11 cellular contexts compared by ENCODE assay signal in the genomic region with DNA sequence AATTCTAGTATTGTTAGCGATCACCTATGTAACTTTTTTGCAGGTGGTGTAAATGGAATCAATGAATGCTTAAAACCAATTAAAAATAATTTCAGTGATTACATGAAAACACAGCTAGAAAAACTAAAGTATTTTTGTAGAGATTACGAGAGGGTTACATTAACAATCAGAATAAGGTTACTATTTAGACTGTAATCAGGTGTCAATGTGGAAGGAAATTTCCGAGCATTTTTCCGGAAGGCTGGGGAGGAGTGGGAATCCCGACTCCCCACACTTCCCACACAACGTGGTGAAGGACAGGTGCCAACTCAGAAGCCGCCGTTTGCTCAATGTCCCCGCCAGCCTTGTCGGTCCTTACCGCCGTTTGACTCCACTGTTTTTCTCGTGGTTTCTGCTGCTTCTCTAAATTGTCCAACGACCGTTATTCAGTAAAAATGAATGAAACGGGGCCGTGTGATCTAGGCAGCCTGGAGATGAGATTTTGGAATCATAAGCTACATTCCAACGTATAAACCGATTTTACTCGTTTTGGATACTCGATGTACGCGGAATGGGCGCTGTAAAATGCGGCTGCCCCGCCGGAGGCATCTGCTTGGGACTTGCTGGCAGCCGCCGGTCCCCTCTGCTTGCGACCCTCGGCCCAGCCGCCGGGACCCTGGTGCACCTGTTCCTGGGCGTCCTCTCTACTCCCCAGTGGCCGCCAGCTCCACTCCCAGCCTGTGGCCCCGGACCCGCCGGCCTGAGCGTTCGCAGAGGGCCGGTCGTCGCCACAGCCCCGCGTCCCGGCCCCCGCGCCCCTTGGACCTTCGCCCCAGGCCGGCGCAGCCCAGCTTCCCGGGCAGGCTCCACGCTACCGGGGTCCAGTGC. TPM values are rescaled to one million over a fixed set of nuclear protein-coding genes. Genes with fewer than 3 reads are reported as not detected.
A peak's percentile ranks its signal among the peaks of the same experiment; 100 is the strongest.
DNase-seq lines count a peak whose midpoint lies in the region; ATAC-seq, FAIRE-seq and TF ChIP-seq lines count a peak whose summit lies in the region.
"Not testable (repeated sequence)": the region's sequence is repeated elsewhere in the genome, so short reads cannot be mapped to it uniquely, and the experiment has no call there.
"Had no signal": no experiment of that assay in that cellular context is flagged by ENCODE, and none has a peak within 500 bp of the region (broad histone marks: within the 10 kb centered on the region; RNA-seq: fewer than 3 reads in every experiment).

No MANE protein-coding gene starts in this region.

- not testable (repeated sequence) for H3K14ac ChIP-seq in H1 (ENCODE audit: insufficient read length)

- not testable (repeated sequence) for H3K36me3 Mint-ChIP-seq in CD8-positive, alpha-beta memory T cell; T-helper 1 cell treated with Interleukin-12 subunit alpha and Interleukin-12 subunit beta and Interleukin-4 antibody, amounts not matched to agents 30 μg/mL and 1 μg/mL, for 36 hours (ENCODE audit: low read depth); activated T-helper 2 cell treated with anti-CD3 and anti-CD28 coated beads, Interferon-gamma antibody, Interleukin-2, Interleukin-4, amounts not matched to agents 10 μg/mL and 5 μg/mL and 100 μg/mL, durations not matched to agents 14 hours and 24 hours and 36 hours (ENCODE audit: low read depth); osteocyte (ENCODE audit: unreplicated experiment)

- not testable (repeated sequence) for H2AK5ac ChIP-seq in H1 (ENCODE audit: low read depth, low read length)

- H2BK20ac ChIP-seq in H1 (ENCODE audit: low read length), result not testable (repeated sequence)

- CTCF ChIA-PET in CD8-positive, alpha-beta memory T cell (lab: Charles Lee); H1 (lab: Charles Lee; ENCODE audit: partially characterized antibody): not testable (repeated sequence)

- H3K27ac ChIP-seq in CD8-positive, alpha-beta memory T cell (ENCODE audit: low read depth, low read length); H1 (ENCODE audit: low read depth, low read length); lower lobe of right lung; thymus (ENCODE audit: low read depth): not testable (repeated sequence)

- H3K56ac ChIP-seq in H1 (replicated peaks; ENCODE audit: insufficient read length, low read depth, low read length), result not testable (repeated sequence)

- not testable (repeated sequence) for H2BK15ac ChIP-seq in H1 (ENCODE audit: low read length)

- H3K18ac ChIP-seq in H1 (ENCODE audit: extremely low read depth, low read length), result not testable (repeated sequence)

- not testable (repeated sequence) for H4K8ac ChIP-seq in H1 (ENCODE audit: extremely low read depth, insufficient read depth, low read length)

- FAIRE-seq in H1 (lab: Jason Lieb, UNC), result not testable (repeated sequence)

- H3K4me1 ChIP-seq in CD8-positive, alpha-beta memory T cell (ENCODE audit: insufficient read depth, low read length); H1 (replicated peaks in 1 of 4; ENCODE audit: control insufficient read depth in 3 of 4, insufficient read depth in 4 of 4, low read length in 3 of 4); thymus (ENCODE audit: control insufficient read depth, insufficient read depth, low read length): not testable (repeated sequence)
- peaks cover 17% of the 10 kb centered on the region for H3K4me1 ChIP-seq in lower lobe of right lung

- DNase-seq in CD8-positive, alpha-beta memory T cell; activated T-helper 2 cell treated with anti-CD3 and anti-CD28 coated beads, Interferon-gamma antibody, Interleukin-2, Interleukin-4, amounts not matched to agents 10 μg/mL and 5 μg/mL and 100 μg/mL, durations not matched to agents 14 hours and 24 hours and 36 hours (ENCODE audit: low spot score); lower lobe of right lung; osteocyte (ENCODE audit: extremely low spot score, unreplicated experiment): not testable (repeated sequence)
- peak in 1 of 2 experiments; percentile 75 for DNase-seq in H1 (ENCODE audit: low read depth in 1 of 2, low spot score in 2 of 2)

- peak overlapping the region; percentile 34 to 70; a peak in 3 of 4 replicates for H3K4me2 ChIP-seq in H1 (ENCODE audit: insufficient read depth in 1 of 2, low read depth in 2 of 2, low read length in 2 of 2)

- not testable (repeated sequence) for H3K9ac ChIP-seq in H1 (replicated peaks in 1 of 4; ENCODE audit: extremely low read depth in 1 of 4, low read depth in 3 of 4, low read length in 3 of 4)

- H3K27me3 Mint-ChIP-seq in CD8-positive, alpha-beta memory T cell, result peaks cover 46 to 47% of the 10 kb centered on the region in 2 donors
- peaks cover 56% of the 10 kb centered on the region for H3K27me3 Mint-ChIP-seq in T-helper 1 cell treated with Interleukin-12 subunit alpha and Interleukin-12 subunit beta and Interleukin-4 antibody, amounts not matched to agents 30 μg/mL and 1 μg/mL, for 36 hours (ENCODE audit: low read depth)
- H3K27me3 Mint-ChIP-seq in activated T-helper 2 cell treated with anti-CD3 and anti-CD28 coated beads, Interferon-gamma antibody, Interleukin-2, Interleukin-4, amounts not matched to agents 10 μg/mL and 5 μg/mL and 100 μg/mL, durations not matched to agents 14 hours and 24 hours and 36 hours (ENCODE audit: low read depth), result peaks cover 46% of the 10 kb centered on the region
- H3K27me3 Mint-ChIP-seq in osteocyte (ENCODE audit: unreplicated experiment), result peaks cover 54% of the 10 kb centered on the region

- peaks cover 17 to 23% (median 18%) of the 10 kb centered on the region in 3 donors for H3K4me1 Mint-ChIP-seq in CD8-positive, alpha-beta memory T cell
- peaks cover 16% of the 10 kb centered on the region for H3K4me1 Mint-ChIP-seq in T-helper 1 cell treated with Interleukin-12 subunit alpha and Interleukin-12 subunit beta and Interleukin-4 antibody, amounts not matched to agents 30 μg/mL and 1 μg/mL, for 36 hours (ENCODE audit: low read depth)
- H3K4me1 Mint-ChIP-seq in activated T-helper 2 cell treated with anti-CD3 and anti-CD28 coated beads, Interferon-gamma antibody, Interleukin-2, Interleukin-4, amounts not matched to agents 10 μg/mL and 5 μg/mL and 100 μg/mL, durations not matched to agents 14 hours and 24 hours and 36 hours (ENCODE audit: low read depth), result not testable (repeated sequence)
- peaks cover 15% of the 10 kb centered on the region for H3K4me1 Mint-ChIP-seq in osteocyte (ENCODE audit: unreplicated experiment)

- H3K9me3 ChIP-seq in CD8-positive, alpha-beta memory T cell (ENCODE audit: low read length); H1 (ENCODE audit: insufficient read depth in 2 of 2, low read depth in 1 of 2, low read length in 1 of 2); lower lobe of right lung; thymus (ENCODE audit: control insufficient read depth): not testable (repeated sequence)

- not testable (repeated sequence) for H2BK120ac ChIP-seq in H1 (replicated peaks; ENCODE audit: low read depth, low read length)

- intact Hi-C loops in activated T-helper 2 cell treated with anti-CD3 and anti-CD28 coated beads, Interferon-gamma antibody, Interleukin-2, Interleukin-4, amounts not matched to agents 10 μg/mL and 5 μg/mL and 100 μg/mL, durations not matched to agents 14 hours and 24 hours and 36 hours (cut with micrococcal nuclease); lower lobe of right lung (cut with DNase I): not testable (repeated sequence)

- ATAC-seq in HG03175 (IDR thresholded peaks at IDR 0.05; ENCODE audit: unreplicated experiment), result peak; percentile 7
- ATAC-seq in lower lobe of right lung, result not testable (repeated sequence)

- peak overlapping the region in 4 of 7 donors; percentile 53 to 75 (median 56) for H3K4me3 Mint-ChIP-seq in CD8-positive, alpha-beta memory T cell
- H3K4me3 Mint-ChIP-seq in T-helper 1 cell treated with Interleukin-12 subunit alpha and Interleukin-12 subunit beta and Interleukin-4 antibody, amounts not matched to agents 30 μg/mL and 1 μg/mL, for 36 hours, result not testable (repeated sequence)
- H3K4me3 Mint-ChIP-seq in activated T-helper 2 cell treated with anti-CD3 and anti-CD28 coated beads, Interferon-gamma antibody, Interleukin-2, Interleukin-4, amounts not matched to agents 10 μg/mL and 5 μg/mL and 100 μg/mL, durations not matched to agents 14 hours and 24 hours and 36 hours (ENCODE audit: low read depth), result peak overlapping the region; percentile 17
- H3K4me3 Mint-ChIP-seq in osteocyte (ENCODE audit: unreplicated experiment), result peak overlapping the region; percentile 18

- not testable (repeated sequence) for H4K20me1 ChIP-seq in H1 (replicated peaks in 1 of 2; ENCODE audit: control insufficient read depth in 1 of 2, insufficient read depth in 2 of 2, low read length in 2 of 2)

- H2BK12ac ChIP-seq in H1 (ENCODE audit: low read depth, low read length), result not testable (repeated sequence)

- peaks cover 21% of the 10 kb centered on the region for H3K27me3 ChIP-seq in CD8-positive, alpha-beta memory T cell (ENCODE audit: insufficient read depth, low read length, poor library complexity, severe bottlenecking)
- H3K27me3 ChIP-seq in H1 (replicated peaks in 1 of 4; ENCODE audit: control insufficient read depth in 3 of 4, extremely low read depth in 1 of 4, insufficient read depth in 3 of 4, low read length in 3 of 4), result peaks cover 40 to 78% (median 59%) of the 10 kb centered on the region in 4 experiments
- peaks cover 84% of the 10 kb centered on the region for H3K27me3 ChIP-seq in lower lobe of right lung (ENCODE audit: low read depth)
- H3K27me3 ChIP-seq in thymus (ENCODE audit: control insufficient read depth, insufficient read depth), result peaks cover 24% of the 10 kb centered on the region

- H3K23ac ChIP-seq in H1 (ENCODE audit: insufficient read length), result not testable (repeated sequence)

- POLR2A ChIA-PET in CD8-positive, alpha-beta memory T cell (lab: Charles Lee); H1 (lab: Charles Lee; ENCODE audit: partially characterized antibody): not testable (repeated sequence)

- peak overlapping the region in 1 of 8 donors; percentile 48 for H3K27ac Mint-ChIP-seq in CD8-positive, alpha-beta memory T cell
- H3K27ac Mint-ChIP-seq in T-helper 1 cell treated with Interleukin-12 subunit alpha and Interleukin-12 subunit beta and Interleukin-4 antibody, amounts not matched to agents 30 μg/mL and 1 μg/mL, for 36 hours, result peak overlapping the region; percentile 45
- H3K27ac Mint-ChIP-seq in activated T-helper 2 cell treated with anti-CD3 and anti-CD28 coated beads, Interferon-gamma antibody, Interleukin-2, Interleukin-4, amounts not matched to agents 10 μg/mL and 5 μg/mL and 100 μg/mL, durations not matched to agents 14 hours and 24 hours and 36 hours; osteocyte (ENCODE audit: unreplicated experiment): not testable (repeated sequence)

- H3K9me3 Mint-ChIP-seq in CD8-positive, alpha-beta memory T cell; T-helper 1 cell treated with Interleukin-12 subunit alpha and Interleukin-12 subunit beta and Interleukin-4 antibody, amounts not matched to agents 30 μg/mL and 1 μg/mL, for 36 hours; activated T-helper 2 cell treated with anti-CD3 and anti-CD28 coated beads, Interferon-gamma antibody, Interleukin-2, Interleukin-4, amounts not matched to agents 10 μg/mL and 5 μg/mL and 100 μg/mL, durations not matched to agents 14 hours and 24 hours and 36 hours; osteocyte (ENCODE audit: unreplicated experiment): not testable (repeated sequence)

- not testable (repeated sequence) for H3K36me3 ChIP-seq in CD8-positive, alpha-beta memory T cell (ENCODE audit: insufficient read depth, low read length); H1 (ENCODE audit: control insufficient read depth in 2 of 4, insufficient read depth in 4 of 4, low read length in 3 of 4); lower lobe of right lung; thymus (ENCODE audit: control insufficient read depth, insufficient read depth)

- H2AFZ ChIP-seq in H1 (ENCODE audit: low read length), result not testable (repeated sequence)

- H2BK5ac ChIP-seq in H1 (ENCODE audit: low read depth, low read length), result not testable (repeated sequence)

- H3K4me3 ChIP-seq in CD8-positive, alpha-beta memory T cell (ENCODE audit: low read length), result not testable (repeated sequence)
- peak overlapping the region in 1 of 4 experiments; percentile 54; a peak in 3 of 8 replicates for H3K4me3 ChIP-seq in H1 (ENCODE audit: extremely low read depth in 1 of 4, insufficient read depth in 2 of 4, low read depth in 3 of 4, low read length in 4 of 4)
- peak overlapping the region; percentile 52 for H3K4me3 ChIP-seq in lower lobe of right lung
- H3K4me3 ChIP-seq in thymus (ENCODE audit: low read length), result peak overlapping the region; percentile 14

- TF ChIP-seq EP300 in H1 (IDR thresholded peaks at IDR 0.05; ENCODE audit: borderline replicate concordance in 1 of 2, low read depth in 2 of 2, low read length in 2 of 2), result not testable (repeated sequence)

- not testable (repeated sequence) for H3K79me1 ChIP-seq in H1 (ENCODE audit: low read depth, low read length)

- TF ChIP-seq RAD21 in H1 (IDR thresholded peaks at IDR 0.05 in 1 of 2, conservative IDR thresholded peaks at IDR 0.05 in 1 of 2; ENCODE audit: low read depth in 2 of 2, low read length in 2 of 2), result not testable (repeated sequence)

- not testable (repeated sequence) for H3K79me2 ChIP-seq in H1 (ENCODE audit: control insufficient read depth in 1 of 2, insufficient read depth in 2 of 2, low read length in 2 of 2)

- H3K23me2 ChIP-seq in H1 (ENCODE audit: low read depth, low read length), result not testable (repeated sequence)

- not testable (repeated sequence) for TF ChIP-seq CTCF in H1 (IDR thresholded peaks at IDR 0.05; ENCODE audit: control extremely low read depth in 1 of 3, insufficient read depth in 1 of 3, low read depth in 1 of 3, low read length in 3 of 3); lower lobe of right lung (IDR thresholded peaks at IDR 0.05); osteocyte (IDR thresholded peaks at IDR 0.05)

- H3K4ac ChIP-seq in H1 (replicated peaks; ENCODE audit: insufficient read length, low read depth, low read length), result not testable (repeated sequence)

- WGBS in H1 (ENCODE audit: extremely low coverage in 1 of 2, insufficient coverage in 1 of 2, insufficient read length in 1 of 2, insufficient replicate concordance in 2 of 2, low coverage in 1 of 2, low lambda C conversion rate in 2 of 2, missing lambda C conversion rate in 1 of 2), 2 experiments, result 10% methylated on average over 29 of the region's 54 CpGs; no CpG with 5 or more reads in 1 of the 2 experiments
- WGBS in thymus, result 6% methylated on average over 54 of the region's 54 CpGs

- TF ChIP-seq POLR2A in H1 (IDR thresholded peaks at IDR 0.05; ENCODE audit: control extremely low read depth in 1 of 2, low read depth in 2 of 2, low read length in 2 of 2), result not testable (repeated sequence)

- not testable (repeated sequence) for H4K91ac ChIP-seq in H1 (replicated peaks; ENCODE audit: insufficient read length, low read length)

- H4K5ac ChIP-seq in H1 (ENCODE audit: insufficient read length, low read depth, low read length), result not testable (repeated sequence)

RNA-seq across cellular contexts. Expression of gene FOXD4, which starts 5.4 kb away (rescaled TPM):
- under 1 TPM; 0.20 to 0.22 TPM for total RNA-seq in CD8-positive, alpha-beta memory T cell
- polyA plus RNA-seq in CD8-positive, alpha-beta memory T cell, result not detected
- 0.09 TPM in 1 of 2 replicates, not detected in the other for total RNA-seq in activated T-helper 2 cell treated with anti-CD3 and anti-CD28 coated beads, Interferon-gamma antibody, Interleukin-2, Interleukin-4, amounts not matched to agents 10 μg/mL and 5 μg/mL and 100 μg/mL, durations not matched to agents 14 hours and 24 hours and 36 hours
- 0.25 TPM in 1 of 2 replicates, not detected in the other for total RNA-seq in H1 (2021; fragmentation: NEBNext Ultra II Directional; extraction: Animal tissue kit (Norgen Biotek cat#: 25700))
- polyA plus RNA-seq in H1 (2011; rRNA removed) (0.03 and 0.08 TPM in 2 replicates), thymus (0.82 TPM)
- polyA plus RNA-seq in H1 (2011; cell fraction: cytosol; rRNA removed), result 0.04 TPM
- 0.10 TPM for polyA plus RNA-seq in H1 (2011; cell fraction: nucleus; rRNA removed)
- polyA plus RNA-seq in H1 (2012, experiment 1 of 2), result 0.23 TPM in 1 of 4 replicates, not detected in the others
- not detected for polyA plus RNA-seq in H1 (2012, experiment 2 of 2)
- polyA plus RNA-seq in H1 (2013, experiment 1 of 2), result not detected
- polyA plus RNA-seq in H1 (2013, experiment 2 of 2), result 0.04 TPM
- not detected in 2 replicates for polyA minus RNA-seq in H1 (2011; rRNA and poly(A)+ RNA removed)
- not detected for polyA minus RNA-seq in H1 (2011; cell fraction: cytosol; rRNA and poly(A)+ RNA removed)
- polyA minus RNA-seq in H1 (2011; cell fraction: nucleus; rRNA and poly(A)+ RNA removed), result not detected
- total RNA-seq in lower lobe of right lung (0.32 TPM), osteocyte (0.24 and 0.43 TPM in 2 replicates)
- total RNA-seq: ascending aorta, glomerular endothelial cell, PC-9 had no signal
